Comparison of ENCODE assay signal across 13 cellular contexts in the genomic region with DNA sequence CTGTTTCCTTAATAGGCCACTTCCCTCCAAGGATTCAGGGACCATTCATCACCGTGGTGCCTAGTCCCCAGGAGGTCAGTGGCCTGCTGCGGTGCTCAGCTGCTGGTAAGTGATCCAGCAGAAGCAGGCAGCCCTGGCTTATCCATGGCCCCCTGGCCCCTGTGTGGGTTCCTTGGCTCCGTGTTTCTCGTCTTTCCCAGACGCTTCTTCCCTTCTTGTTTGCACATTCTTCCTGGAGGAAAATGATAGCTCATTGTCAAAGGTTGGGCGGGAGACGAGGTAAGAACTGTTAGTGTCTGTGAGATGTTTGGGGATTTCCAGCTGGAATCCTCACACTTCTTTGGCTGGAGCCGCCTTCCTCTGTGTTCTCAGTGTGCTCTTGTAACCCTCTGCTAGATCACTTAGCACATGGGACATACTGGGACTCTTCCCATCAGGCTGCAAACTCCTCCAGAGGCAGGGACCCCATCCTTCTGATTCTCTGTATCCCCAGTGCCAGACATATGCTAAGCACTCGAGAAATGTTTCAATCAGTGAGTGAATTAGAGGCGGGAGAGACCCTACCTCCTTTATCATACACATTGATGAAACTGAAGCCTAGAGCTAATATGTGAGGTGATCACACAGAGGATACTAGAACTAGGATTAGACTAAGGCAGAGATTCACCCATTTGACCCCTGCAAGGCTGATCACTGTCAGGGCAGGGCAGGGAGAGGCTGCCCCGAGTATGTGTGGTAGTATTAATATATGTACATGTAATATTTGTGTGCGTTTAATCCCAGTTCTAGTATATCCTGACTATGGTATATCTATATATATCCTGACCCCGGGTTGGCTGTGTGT.
DNase-seq lines count a peak whose midpoint lies in the region; ATAC-seq and TF ChIP-seq lines count a peak whose summit lies in the region.
"Had no signal": no experiment of that assay in that cellular context is flagged by ENCODE, and none has a peak within 500 bp of the region (broad histone marks: within the 10 kb centered on the region; RNA-seq: fewer than 3 reads in every experiment).

No MANE protein-coding gene starts in this region.

- WGBS in esophagus, 2 donors = 70% methylated on average over 13 of the region's 13 CpGs
- WGBS in lung, 2 donors = 70 to 79% methylated on average over 13 of the region's 13 CpGs

- CTCF ChIA-PET in Panc1 (lab: Charles Lee) = no interaction called here

- BruUV-seq in Panc1 (replicated peaks; lab: Mats Ljungman, UMichigan) = no TSS peak

- no peak overlapping the region for H3K27ac Mint-ChIP-seq in neural progenitor cell
- H3K27ac Mint-ChIP-seq: activated B cell treated with CpG ODN at 0.5 μM for 24 hours had no signal

- no peaks in the 10 kb centered on the region for H4K20me1 ChIP-seq in neural progenitor cell (ENCODE audit: low read depth)

- H3K4me3 Mint-ChIP-seq in neural progenitor cell = no peak overlapping the region
- H3K4me3 Mint-ChIP-seq: activated B cell treated with CpG ODN at 0.5 μM for 24 hours had no signal

- ATAC-seq in Panc1 (peak; percentile 72), lung (ENCODE audit: insufficient read depth, low FRiP score) (no peak), HG02885 (IDR thresholded peaks at IDR 0.05; ENCODE audit: poor library complexity, unreplicated experiment) (no peak)

- TF ChIP-seq CTCF in Panc1 (IDR thresholded peaks at IDR 0.05) (no peak), lung (IDR thresholded peaks at IDR 0.05; ENCODE audit: control extremely low read depth, extremely low read depth) (no peak), tibial artery (IDR thresholded peaks at IDR 0.05) (no peak), neural progenitor cell (IDR thresholded peaks at IDR 0.05) (no peak)

- no peaks in the 10 kb centered on the region for H3K36me3 Mint-ChIP-seq in neural progenitor cell

- in situ Hi-C loops in Panc1 (cut with HindIII; ENCODE audit: low pct_unique_long_range_greater_than_20kb, low sequenced_read_pairs) = no loop called here

- DNase-seq in Panc1 (ENCODE audit: low read depth, low spot score) = no peak
- DNase-seq in lung (ENCODE audit: low spot score) = no peak
- no peak for DNase-seq in tibial artery
- no peak for DNase-seq in 8988T
- DNase-seq in NCI-H1436 treated with DMSO at 0.1 percent for 48 hours (lab: John Stamatoyannopoulos, UW) = no peak
- DNase-seq in neural progenitor cell (ENCODE audit: low spot score) = no peak
- DNase-seq: activated B cell treated with CpG ODN at 0.5 μM for 24 hours; activated T-cell treated with anti-CD3 and anti-CD28 coated beads, Interleukin-2, amount 50 U/mL, for 1 hour; NCI-H1105 treated with DMSO at 0.1 percent for 48 hours; NCI-H526 treated with DMSO at 0.1 percent for 48 hours; stimulated activated CD4-positive, alpha-beta T cell treated with anti-CD3 and anti-CD28 coated beads, Interleukin-1b, Interleukin-23, amount 100 ng/mL, for 48 hours had no signal

- H3K4me1 ChIP-seq in Panc1 (ENCODE audit: control insufficient read depth, insufficient read depth, low read length) = peaks cover 32% of the 10 kb centered on the region
- H3K4me1 ChIP-seq in esophagus (ENCODE audit: control insufficient read depth in 2 of 2, insufficient read depth in 2 of 2, low read length in 1 of 2) = no peaks in the 10 kb centered on the region
- H3K4me1 ChIP-seq in lung (ENCODE audit: control insufficient read depth in 2 of 2, insufficient read depth in 2 of 2, low read length in 2 of 2) = peaks cover 0 to 9% of the 10 kb centered on the region in 2 donors
- H3K4me1 ChIP-seq in tibial artery = peaks cover 0 to 49% (median 25%) of the 10 kb centered on the region in 4 donors
- H3K4me1 ChIP-seq in neural progenitor cell = peaks cover 34% of the 10 kb centered on the region

- H2AFZ ChIP-seq in neural progenitor cell (replicated peaks) = no peak overlapping the region

- H3K27me3 ChIP-seq in Panc1 (ENCODE audit: control insufficient read depth, insufficient read depth, low read length) (no peaks in the 10 kb centered on the region), esophagus (ENCODE audit: control insufficient read depth in 1 of 2, insufficient read depth in 2 of 2, low read length in 2 of 2) (no peaks in the 10 kb centered on the region), lung (ENCODE audit: control insufficient read depth, insufficient read depth) (no peaks in the 10 kb centered on the region), tibial artery (no peaks in the 10 kb centered on the region), neural progenitor cell (no peaks in the 10 kb centered on the region)

- intact Hi-C loops in Panc1 (cut with micrococcal nuclease; ENCODE audit: unreplicated experiment) = no loop called here
- intact Hi-C loops in tibial artery (cut with DNase I; ENCODE audit: low total_unique reads) = no loop called here

- no peak overlapping the region for H3K9ac ChIP-seq in neural progenitor cell

- H3K4me3 ChIP-seq in Panc1 (ENCODE audit: low read depth in 2 of 2, low read length in 2 of 2) = no peak overlapping the region
- no peak overlapping the region for H3K4me3 ChIP-seq in esophagus (ENCODE audit: low read depth in 1 of 2, low read length in 2 of 2)
- H3K4me3 ChIP-seq in lung = no peak overlapping the region
- H3K4me3 ChIP-seq in tibial artery = no peak overlapping the region
- no peak overlapping the region for H3K4me3 ChIP-seq in neural progenitor cell

- H3K9me3 Mint-ChIP-seq in neural progenitor cell = no peaks in the 10 kb centered on the region
- H3K9me3 Mint-ChIP-seq: activated B cell treated with CpG ODN at 0.5 μM for 24 hours had no signal

- no peaks in the 10 kb centered on the region for H3K9me3 ChIP-seq in Panc1 (ENCODE audit: control insufficient read depth, insufficient read depth, low read depth, low read length)
- H3K9me3 ChIP-seq in esophagus (ENCODE audit: control insufficient read depth in 2 of 2, insufficient read depth in 1 of 2, low read depth in 1 of 2, low read length in 1 of 2) = no peaks in the 10 kb centered on the region
- H3K9me3 ChIP-seq in lung (ENCODE audit: control insufficient read depth in 2 of 2, insufficient read depth in 1 of 2, low read length in 1 of 2) = no peaks in the 10 kb centered on the region
- H3K9me3 ChIP-seq in tibial artery = no peaks in the 10 kb centered on the region
- no peaks in the 10 kb centered on the region for H3K9me3 ChIP-seq in neural progenitor cell (ENCODE audit: low read depth)

- POLR2A ChIA-PET in Panc1 (lab: Charles Lee) = interaction anchor here (0.6 to 0.7 kb wide), 3 partner anchors 44 to 63 kb away, joined by 3 to 7 read pairs (median 4); no protein-coding TSS in a partner anchor

- H3K79me2 ChIP-seq in neural progenitor cell (ENCODE audit: low read depth) = no peaks in the 10 kb centered on the region

- peaks cover 11% of the 10 kb centered on the region for H3F3A ChIP-seq in neural progenitor cell (ENCODE audit: low read depth)

- no peak overlapping the region for H3K4me2 ChIP-seq in neural progenitor cell

- H3K27ac ChIP-seq in Panc1 (ENCODE audit: low read length) (peak overlapping the region; percentile 55), esophagus (ENCODE audit: low read depth in 2 of 2, low read length in 1 of 2) (peak overlapping the region; percentile 32 to 48), lung (ENCODE audit: low read depth in 1 of 2, low read length in 1 of 2) (peak overlapping the region; percentile 1 to 72), tibial artery (peak overlapping the region; percentile 72 to 76), neural progenitor cell (no peak overlapping the region)

- no peaks in the 10 kb centered on the region for H3K36me3 ChIP-seq in Panc1 (ENCODE audit: control insufficient read depth, insufficient read depth, low read length)
- no peaks in the 10 kb centered on the region for H3K36me3 ChIP-seq in esophagus (ENCODE audit: control insufficient read depth in 2 of 2, insufficient read depth in 2 of 2, low read length in 1 of 2)
- no peaks in the 10 kb centered on the region for H3K36me3 ChIP-seq in lung (ENCODE audit: control insufficient read depth in 2 of 2, insufficient read depth in 2 of 2, low read length in 2 of 2)
- H3K36me3 ChIP-seq in tibial artery = no peaks in the 10 kb centered on the region
- H3K36me3 ChIP-seq in neural progenitor cell = no peaks in the 10 kb centered on the region

- H3K27me3 Mint-ChIP-seq in neural progenitor cell (ENCODE audit: insufficient read depth, low read depth) = peaks cover 11% of the 10 kb centered on the region
- H3K27me3 Mint-ChIP-seq: activated B cell treated with CpG ODN at 0.5 μM for 24 hours had no signal

- peaks cover 38% of the 10 kb centered on the region for H3K4me1 Mint-ChIP-seq in neural progenitor cell
- H3K4me1 Mint-ChIP-seq: activated B cell treated with CpG ODN at 0.5 μM for 24 hours had no signal
